ENCODE assay signal across 1 cellular context in the genomic region with DNA sequence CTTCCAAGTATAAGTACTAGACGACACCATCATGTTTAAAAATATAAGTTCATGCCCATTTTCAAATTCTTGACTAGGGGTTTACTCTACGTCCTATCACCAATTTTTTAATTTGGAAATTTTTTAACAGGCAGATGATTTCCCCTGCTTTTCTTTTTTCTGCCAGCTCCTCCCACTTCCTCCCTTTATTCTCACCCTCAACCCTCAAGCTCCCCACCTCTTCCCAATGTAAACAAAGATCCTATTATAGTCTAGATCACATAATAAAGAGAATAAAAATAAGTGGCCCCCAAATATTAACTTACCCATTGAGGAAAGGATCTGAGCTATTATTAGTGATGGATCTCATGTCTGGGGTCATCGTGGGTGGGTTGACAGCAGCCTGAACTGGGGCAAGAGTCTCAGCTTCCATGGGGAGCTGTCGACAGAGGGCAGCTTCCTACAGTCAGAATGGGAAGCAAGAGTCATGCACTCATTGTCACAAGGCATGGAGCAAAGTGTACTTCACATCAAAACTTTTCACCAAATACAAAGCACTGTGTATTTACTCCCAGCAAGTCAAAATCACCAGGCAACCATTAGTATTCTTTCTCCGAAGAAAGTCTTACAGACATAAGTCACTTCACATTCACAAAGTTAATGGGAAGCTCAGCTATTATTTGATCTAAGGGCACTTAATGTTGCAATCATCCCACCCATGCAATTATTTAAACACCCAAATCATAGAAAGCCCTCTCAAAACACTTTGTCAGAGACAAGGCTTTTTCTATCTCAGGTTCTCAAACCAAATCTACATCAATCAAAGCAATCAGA.
TF ChIP-seq lines count a peak whose summit lies in the region.

No MANE protein-coding gene starts in this region.

TF ChIP-seq in IMR-90, 13 proteins besides CTCF, POLR2A, EP300 and RAD21 (continued from another document):
- no peak for TF ChIP-seq USF2 (IDR thresholded peaks at IDR 0.05; ENCODE audit: low read depth, low read length)
